21 cellular contexts compared by ENCODE assay signal in the genomic region with DNA sequence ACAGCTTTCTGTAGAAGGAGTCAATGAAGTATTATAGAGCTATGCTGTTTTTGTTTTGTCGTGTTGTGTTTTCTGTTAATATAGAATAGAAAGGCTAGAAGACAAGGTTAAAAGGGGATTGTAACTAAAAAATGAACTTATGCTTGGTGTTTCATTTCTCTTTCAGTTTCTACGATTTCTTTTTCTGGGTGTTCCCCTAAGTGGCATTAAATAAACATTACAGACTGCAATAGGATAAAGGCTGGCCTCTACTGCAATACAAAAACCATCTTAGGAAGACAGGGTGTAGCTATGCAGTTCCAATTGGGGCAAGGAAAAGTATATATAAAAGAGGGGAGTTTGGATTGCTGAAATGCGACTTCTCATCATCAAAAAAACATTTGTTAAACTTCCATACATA.
DNase-seq lines count a peak whose midpoint lies in the region; ATAC-seq, FAIRE-seq and TF ChIP-seq lines count a peak whose summit lies in the region.
"Had no signal": no experiment of that assay in that cellular context is flagged by ENCODE, and none has a peak within 500 bp of the region (broad histone marks: within the 10 kb centered on the region; RNA-seq: fewer than 3 reads in every experiment).

No MANE protein-coding gene starts in this region.

- ATAC-seq in GM18868 (IDR thresholded peaks at IDR 0.05; ENCODE audit: unreplicated experiment) (peak; percentile 59), GM12878 (peak; percentile 71)
- no peak for ATAC-seq in activated T-helper 17 cell treated with anti-CD3 and anti-CD28 coated beads, Interleukin-2, amount 50 U/mL, for 72 hours (replicated peaks)
- ATAC-seq: A549; CD8-positive, alpha-beta T cell had no signal

- SMC1A ChIA-PET in GM12878 (lab: Charles Lee; ENCODE audit: uncharacterized antibody, unreplicated experiment) = interaction anchor here (1.2 to 2.0 kb wide), 4 partner anchors 10 to 27 kb away, joined by 3 to 5 read pairs (median 4); no protein-coding TSS in a partner anchor

- no peak for TF ChIP-seq RAD21 in GM12878 (IDR thresholded peaks at IDR 0.05; ENCODE audit: insufficient read depth, low read depth, low read length)

- no peak overlapping the region for H2AFZ ChIP-seq in GM12878 (ENCODE audit: control insufficient read depth, low read depth, low read length)

- no peak overlapping the region for H3K27ac ChIP-seq in GM12878 (ENCODE audit: control insufficient read depth, insufficient read depth)
- H3K27ac ChIP-seq: 22Rv1; A549; BLaER1 treated with 17β-estradiol and CSF1 and Interleukin-3, amounts not matched to agents 10 nM and 100 nM; C4-2B had no signal

- in situ Hi-C loops in GM12878 (cut with MboI) = no loop called here

- no peaks in the 10 kb centered on the region for H3K27me3 Mint-ChIP-seq in osteocyte (ENCODE audit: unreplicated experiment)
- no peaks in the 10 kb centered on the region for H3K27me3 Mint-ChIP-seq in activated CD4-positive, alpha-beta memory T cell treated with anti-CD3 and anti-CD28 coated beads, Interleukin-2, amount 10 ng/mL, durations not matched to agents 7 days and 5 days
- H3K27me3 Mint-ChIP-seq in activated T-helper 17 cell treated with anti-CD3 and anti-CD28 coated beads, Interleukin-2, amount 50 U/mL, for 72 hours = no peaks in the 10 kb centered on the region
- H3K27me3 Mint-ChIP-seq: B cell; CD4-positive, alpha-beta T cell had no signal

- H3K36me3 Mint-ChIP-seq in osteocyte (ENCODE audit: unreplicated experiment) = no peaks in the 10 kb centered on the region
- H3K36me3 Mint-ChIP-seq in activated CD4-positive, alpha-beta memory T cell treated with anti-CD3 and anti-CD28 coated beads, Interleukin-2, amount 10 ng/mL, durations not matched to agents 7 days and 5 days (ENCODE audit: low read depth) = no peaks in the 10 kb centered on the region
- no peaks in the 10 kb centered on the region for H3K36me3 Mint-ChIP-seq in activated T-helper 17 cell treated with anti-CD3 and anti-CD28 coated beads, Interleukin-2, amount 50 U/mL, for 72 hours (ENCODE audit: low read depth)
- H3K36me3 Mint-ChIP-seq: CD8-positive, alpha-beta T cell had no signal

- no peak for DNase-seq in GM12878 (ENCODE audit: low read depth, low spot score)
- DNase-seq in osteocyte (ENCODE audit: extremely low spot score, unreplicated experiment) = no peak
- DNase-seq in activated CD4-positive, alpha-beta memory T cell treated with anti-CD3 and anti-CD28 coated beads, Interleukin-2, amount 10 ng/mL, durations not matched to agents 7 days and 5 days = no peak
- DNase-seq: AML-193; Caco-2; Calu3; CD4-positive, alpha-beta T cell; CD8-positive, alpha-beta T cell; DMS79 treated with DMSO at 0.1 percent for 48 hours; GF-D8 had no signal

- H4K20me1 ChIP-seq in GM12878 (ENCODE audit: control insufficient read depth, insufficient read depth) = no peaks in the 10 kb centered on the region
- H4K20me1 ChIP-seq: BLaER1 treated with 17β-estradiol and CSF1 and Interleukin-3, amounts not matched to agents 10 nM and 100 nM had no signal

- no peak for TF ChIP-seq EP300 in GM12878 (IDR thresholded peaks at IDR 0.05; ENCODE audit: borderline replicate concordance in 1 of 2, control insufficient read depth in 1 of 2, low read depth in 2 of 2, low read length in 2 of 2)

- no peak for TF ChIP-seq CTCF in GM12878 (IDR thresholded peaks at IDR 0.05 in 2 of 3, conservative IDR thresholded peaks at IDR 0.05 in 1 of 3; ENCODE audit: control insufficient read depth in 2 of 3, extremely low read depth in 1 of 3, insufficient read depth in 1 of 3, low read depth in 3 of 3, low read length in 3 of 3)
- no peak for TF ChIP-seq CTCF in osteocyte (IDR thresholded peaks at IDR 0.05)

- H3K27me3 ChIP-seq in GM12878 (replicated peaks in 1 of 2; ENCODE audit: control insufficient read depth in 2 of 2, insufficient read depth in 2 of 2, low read length in 1 of 2) = no peaks in the 10 kb centered on the region
- H3K27me3 ChIP-seq: BLaER1 treated with 17β-estradiol and CSF1 and Interleukin-3, amounts not matched to agents 10 nM and 100 nM had no signal

- RAD21 ChIA-PET in GM12878 (lab: Charles Lee; ENCODE audit: unreplicated experiment) = interaction anchor here (0.7 to 1.5 kb wide), 2 partner anchors 9 to 10 kb away, joined by 3 to 4 read pairs; no protein-coding TSS in a partner anchor

- no TSS peak for BruUV-seq in GM12878 (replicated peaks; lab: Mats Ljungman, UMichigan)

- FAIRE-seq in GM12878 (lab: Jason Lieb, UNC) = no peak
- FAIRE-seq: A549, G401.6, GM12892, GM18507, GM19239 had no signal

- intact Hi-C loops in GM12878 (cut with micrococcal nuclease; ENCODE audit: unreplicated experiment) = no loop called here

- peaks cover 4% of the 10 kb centered on the region for H3K9me3 Mint-ChIP-seq in osteocyte (ENCODE audit: unreplicated experiment)
- H3K9me3 Mint-ChIP-seq in activated CD4-positive, alpha-beta memory T cell treated with anti-CD3 and anti-CD28 coated beads, Interleukin-2, amount 10 ng/mL, durations not matched to agents 7 days and 5 days = no peaks in the 10 kb centered on the region
- H3K9me3 Mint-ChIP-seq in activated T-helper 17 cell treated with anti-CD3 and anti-CD28 coated beads, Interleukin-2, amount 50 U/mL, for 72 hours = peaks cover 5% of the 10 kb centered on the region
- H3K9me3 Mint-ChIP-seq: CD4-positive, alpha-beta T cell had no signal

- no peak overlapping the region for H3K9ac ChIP-seq in GM12878 (ENCODE audit: control insufficient read depth, insufficient read depth, low read length)
- H3K9ac ChIP-seq: BLaER1 treated with 17β-estradiol and CSF1 and Interleukin-3, amounts not matched to agents 10 nM and 100 nM had no signal

- no peaks in the 10 kb centered on the region for H3K9me3 ChIP-seq in GM12878 (replicated peaks; ENCODE audit: control insufficient read depth, insufficient read depth, low read length)
- H3K9me3 ChIP-seq: A549; BLaER1 treated with 17β-estradiol and CSF1 and Interleukin-3, amounts not matched to agents 10 nM and 100 nM; Caco-2 had no signal

- H3K4me3 Mint-ChIP-seq in osteocyte (ENCODE audit: unreplicated experiment) = no peak overlapping the region
- no peak overlapping the region for H3K4me3 Mint-ChIP-seq in activated CD4-positive, alpha-beta memory T cell treated with anti-CD3 and anti-CD28 coated beads, Interleukin-2, amount 10 ng/mL, durations not matched to agents 7 days and 5 days
- no peak overlapping the region for H3K4me3 Mint-ChIP-seq in activated T-helper 17 cell treated with anti-CD3 and anti-CD28 coated beads, Interleukin-2, amount 50 U/mL, for 72 hours
- H3K4me3 Mint-ChIP-seq: B cell; CD4-positive, alpha-beta T cell; CD8-positive, alpha-beta T cell had no signal

- peaks cover 37% of the 10 kb centered on the region for H3K4me1 Mint-ChIP-seq in osteocyte (ENCODE audit: unreplicated experiment)
- no peaks in the 10 kb centered on the region for H3K4me1 Mint-ChIP-seq in activated CD4-positive, alpha-beta memory T cell treated with anti-CD3 and anti-CD28 coated beads, Interleukin-2, amount 10 ng/mL, durations not matched to agents 7 days and 5 days
- no peaks in the 10 kb centered on the region for H3K4me1 Mint-ChIP-seq in activated T-helper 17 cell treated with anti-CD3 and anti-CD28 coated beads, Interleukin-2, amount 50 U/mL, for 72 hours
- H3K4me1 Mint-ChIP-seq: B cell had no signal

- peak overlapping the region; percentile 5 for H3K27ac Mint-ChIP-seq in osteocyte (ENCODE audit: unreplicated experiment)
- no peak overlapping the region for H3K27ac Mint-ChIP-seq in activated CD4-positive, alpha-beta memory T cell treated with anti-CD3 and anti-CD28 coated beads, Interleukin-2, amount 10 ng/mL, durations not matched to agents 7 days and 5 days
- H3K27ac Mint-ChIP-seq in activated T-helper 17 cell treated with anti-CD3 and anti-CD28 coated beads, Interleukin-2, amount 50 U/mL, for 72 hours = no peak overlapping the region
- H3K27ac Mint-ChIP-seq: B cell; CD4-positive, alpha-beta T cell; CD8-positive, alpha-beta T cell had no signal

- no peak overlapping the region for H3K4me2 ChIP-seq in GM12878 (ENCODE audit: control insufficient read depth, insufficient read depth)
- H3K4me2 ChIP-seq: A549; BLaER1 treated with 17β-estradiol and CSF1 and Interleukin-3, amounts not matched to agents 10 nM and 100 nM had no signal

- no peaks in the 10 kb centered on the region for H3K4me1 ChIP-seq in GM12878 (ENCODE audit: control insufficient read depth, insufficient read depth, low read length)
- H3K4me1 ChIP-seq: A549; BLaER1 treated with 17β-estradiol and CSF1 and Interleukin-3, amounts not matched to agents 10 nM and 100 nM; Caco-2 had no signal

- CTCF ChIA-PET in GM12878 (lab: Yijun Ruan, JAX) = interaction anchor here (2.3 kb wide), 1 partner anchor 9 kb away, joined by 10 read pairs; no protein-coding TSS in a partner anchor
- CTCF ChIA-PET in activated CD4-positive, alpha-beta memory T cell treated with anti-CD3 and anti-CD28 coated beads, Interleukin-2, amount 10 ng/mL, durations not matched to agents 7 days and 5 days (lab: Charles Lee) = no interaction called here

- no peaks in the 10 kb centered on the region for H3K36me3 ChIP-seq in GM12878 (ENCODE audit: control insufficient read depth in 2 of 2, insufficient read depth in 2 of 2, low read length in 1 of 2)
- H3K36me3 ChIP-seq: BLaER1 treated with 17β-estradiol and CSF1 and Interleukin-3, amounts not matched to agents 10 nM and 100 nM had no signal

- H3K79me2 ChIP-seq in GM12878 (ENCODE audit: control insufficient read depth, insufficient read depth, low read length) = no peaks in the 10 kb centered on the region

- WGBS in GM12878 (ENCODE audit: insufficient coverage, insufficient replicate concordance, low lambda C conversion rate, missing lambda C conversion rate) = 8% methylated on average over 3 of the region's 3 CpGs

- POLR2A ChIA-PET in GM12878 (lab: Charles Lee) = no interaction called here
- POLR2A ChIA-PET in activated CD4-positive, alpha-beta memory T cell treated with anti-CD3 and anti-CD28 coated beads, Interleukin-2, amount 10 ng/mL, durations not matched to agents 7 days and 5 days (lab: Charles Lee) = no interaction called here

- TF ChIP-seq POLR2A in GM12878 (IDR thresholded peaks at IDR 0.05; ENCODE audit: low read depth, low read length) = no peak

- no peak overlapping the region for H3K4me3 ChIP-seq in GM12878
- H3K4me3 ChIP-seq: A549; BLaER1 treated with 17β-estradiol and CSF1 and Interleukin-3, amounts not matched to agents 10 nM and 100 nM had no signal

TF ChIP-seq in GM12878, 131 proteins besides CTCF, POLR2A, EP300 and RAD21:
- TF ChIP-seq TAF1 (IDR thresholded peaks at IDR 0.05; ENCODE audit: borderline replicate concordance, low read depth, low read length) (no peak), NFXL1 (IDR thresholded peaks at IDR 0.05; ENCODE audit: borderline replicate concordance) (no peak), TARDBP (IDR thresholded peaks at IDR 0.05; ENCODE audit: borderline replicate concordance) (no peak), ZNF274 (IDR thresholded peaks at IDR 0.05; ENCODE audit: insufficient read depth, insufficient read length) (no peak), CREM (IDR thresholded peaks at IDR 0.05; ENCODE audit: low read depth) (no peak), BHLHE40 (IDR thresholded peaks at IDR 0.05; ENCODE audit: borderline replicate concordance in 1 of 2, low read depth in 2 of 2, low read length in 1 of 2) (no peak)
